In genomic region chr16:62709856-62710255, GRCh38 we compare ENCODE assay signal across 9 cellular contexts.
DNase-seq lines count a peak whose midpoint lies in the region; ATAC-seq and TF ChIP-seq lines count a peak whose summit lies in the region.
"Had no signal": no experiment of that assay in that cellular context is flagged by ENCODE, and none has a peak within 500 bp of the region (broad histone marks: within the 10 kb centered on the region; RNA-seq: fewer than 3 reads in every experiment).

No MANE protein-coding gene starts in this region.

- intact Hi-C loops in activated CD4-positive, alpha-beta memory T cell treated with anti-CD3 and anti-CD28 coated beads for 36 hours (cut with micrococcal nuclease) = loop anchor here (10.0 kb wide), 1 partner anchor 185 kb away; no protein-coding TSS in a partner anchor

- no peaks in the 10 kb centered on the region for H3K36me3 Mint-ChIP-seq in activated CD4-positive, alpha-beta memory T cell treated with anti-CD3 and anti-CD28 coated beads for 36 hours
- H3K36me3 Mint-ChIP-seq: CD8-positive, alpha-beta T cell had no signal

- ATAC-seq in SK-N-SH treated with all-trans-retinoic acid at 6 μM for 48 hours = no peak
- no peak for ATAC-seq in GM21619 (IDR thresholded peaks at IDR 0.05; ENCODE audit: unreplicated experiment)
- ATAC-seq in GM21381 (IDR thresholded peaks at IDR 0.05; ENCODE audit: unreplicated experiment) = no peak
- ATAC-seq: CD8-positive, alpha-beta T cell had no signal

- H3K9me3 Mint-ChIP-seq in activated CD4-positive, alpha-beta memory T cell treated with anti-CD3 and anti-CD28 coated beads for 36 hours = peaks cover 17% of the 10 kb centered on the region

- DNase-seq in DMS 273 treated with DMSO at 0.1 percent for 48 hours (lab: John Stamatoyannopoulos, UW) = peak; percentile 30
- DNase-seq in putamen (ENCODE audit: low spot score) = peak; percentile 2
- no peak for DNase-seq in activated CD4-positive, alpha-beta memory T cell treated with anti-CD3 and anti-CD28 coated beads for 36 hours
- DNase-seq: ACHN; Calu3; CD8-positive, alpha-beta T cell had no signal

- no peaks in the 10 kb centered on the region for H3K27me3 Mint-ChIP-seq in activated CD4-positive, alpha-beta memory T cell treated with anti-CD3 and anti-CD28 coated beads for 36 hours

- POLR2A ChIA-PET in activated CD4-positive, alpha-beta memory T cell treated with anti-CD3 and anti-CD28 coated beads for 36 hours (lab: Charles Lee) = no interaction called here

- H3K4me1 Mint-ChIP-seq in activated CD4-positive, alpha-beta memory T cell treated with anti-CD3 and anti-CD28 coated beads for 36 hours (ENCODE audit: low read depth) = no peaks in the 10 kb centered on the region

- no peak overlapping the region for H3K4me3 Mint-ChIP-seq in activated CD4-positive, alpha-beta memory T cell treated with anti-CD3 and anti-CD28 coated beads for 36 hours
- H3K4me3 Mint-ChIP-seq: CD8-positive, alpha-beta T cell had no signal

- CTCF ChIA-PET in activated CD4-positive, alpha-beta memory T cell treated with anti-CD3 and anti-CD28 coated beads for 36 hours (lab: Charles Lee) = no interaction called here

- H3K27ac Mint-ChIP-seq in activated CD4-positive, alpha-beta memory T cell treated with anti-CD3 and anti-CD28 coated beads for 36 hours = no peak overlapping the region
- H3K27ac Mint-ChIP-seq: CD8-positive, alpha-beta T cell had no signal

TF ChIP-seq in SK-N-SH treated with all-trans-retinoic acid at 6 μM for 48 hours, 23 proteins besides CTCF, POLR2A, EP300 and RAD21:
- TF ChIP-seq, protein P1, sequence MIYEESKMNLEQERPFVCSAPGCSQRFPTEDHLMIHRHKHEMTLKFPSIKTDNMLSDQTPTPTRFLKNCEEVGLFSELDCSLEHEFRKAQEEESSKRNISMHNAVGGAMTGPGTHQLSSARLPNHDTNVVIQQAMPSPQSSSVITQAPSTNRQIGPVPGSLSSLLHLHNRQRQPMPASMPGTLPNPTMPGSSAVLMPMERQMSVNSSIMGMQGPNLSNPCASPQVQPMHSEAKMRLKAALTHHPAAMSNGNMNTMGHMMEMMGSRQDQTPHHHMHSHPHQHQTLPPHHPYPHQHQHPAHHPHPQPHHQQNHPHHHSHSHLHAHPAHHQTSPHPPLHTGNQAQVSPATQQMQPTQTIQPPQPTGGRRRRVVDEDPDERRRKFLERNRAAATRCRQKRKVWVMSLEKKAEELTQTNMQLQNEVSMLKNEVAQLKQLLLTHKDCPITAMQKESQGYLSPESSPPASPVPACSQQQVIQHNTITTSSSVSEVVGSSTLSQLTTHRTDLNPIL (CRISPR knock-in tag; IDR thresholded peaks at IDR 0.05; ENCODE audit: low read depth) = no peak
- TF ChIP-seq TSHZ2 (CRISPR knock-in tag; IDR thresholded peaks at IDR 0.05) = 0 out of 2 replicates have a peak, but pooled peaks have one; percentile 1
- TF ChIP-seq ZFP3 (CRISPR knock-in tag; IDR thresholded peaks at IDR 0.05) = no peak
- peak; percentile 84 for TF ChIP-seq TCF4 (CRISPR knock-in tag; IDR thresholded peaks at IDR 0.05; ENCODE audit: borderline replicate concordance)
- peak; percentile 33; the same call in 1 of the 2 replicates for TF ChIP-seq ISL1 (CRISPR knock-in tag; IDR thresholded peaks at IDR 0.05)
- TF ChIP-seq SNAI2 (CRISPR knock-in tag; IDR thresholded peaks at IDR 0.05) = no peak
- TF ChIP-seq TOX (CRISPR knock-in tag; IDR thresholded peaks at IDR 0.05; ENCODE audit: borderline replicate concordance) = no peak
- no peak for TF ChIP-seq PATZ1 (CRISPR knock-in tag; IDR thresholded peaks at IDR 0.05; ENCODE audit: borderline replicate concordance)
- no peak for TF ChIP-seq ZNF565 (CRISPR knock-in tag; conservative IDR thresholded peaks at IDR 0.05; ENCODE audit: low read depth)
